In the genomic region with DNA sequence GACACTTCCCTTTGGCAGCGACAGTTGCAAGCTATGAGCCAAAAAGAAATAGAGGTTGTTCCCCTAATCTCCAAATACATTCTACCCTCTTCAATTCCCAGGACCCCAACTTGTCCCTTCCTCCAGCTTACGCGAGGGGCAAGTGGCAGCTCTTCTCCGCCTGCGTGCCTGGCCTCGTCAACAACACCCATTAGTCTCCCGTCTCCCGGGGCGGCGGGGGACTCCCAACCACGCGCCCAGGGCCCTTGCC, we compare ENCODE assay signal across 1 cellular context.
TF ChIP-seq lines count a peak whose summit lies in the region.

No MANE protein-coding gene starts in this region.

TF ChIP-seq in neural cell, 6 proteins besides CTCF, POLR2A, EP300 and RAD21 (continued from another document):
- TF ChIP-seq, protein P1, sequence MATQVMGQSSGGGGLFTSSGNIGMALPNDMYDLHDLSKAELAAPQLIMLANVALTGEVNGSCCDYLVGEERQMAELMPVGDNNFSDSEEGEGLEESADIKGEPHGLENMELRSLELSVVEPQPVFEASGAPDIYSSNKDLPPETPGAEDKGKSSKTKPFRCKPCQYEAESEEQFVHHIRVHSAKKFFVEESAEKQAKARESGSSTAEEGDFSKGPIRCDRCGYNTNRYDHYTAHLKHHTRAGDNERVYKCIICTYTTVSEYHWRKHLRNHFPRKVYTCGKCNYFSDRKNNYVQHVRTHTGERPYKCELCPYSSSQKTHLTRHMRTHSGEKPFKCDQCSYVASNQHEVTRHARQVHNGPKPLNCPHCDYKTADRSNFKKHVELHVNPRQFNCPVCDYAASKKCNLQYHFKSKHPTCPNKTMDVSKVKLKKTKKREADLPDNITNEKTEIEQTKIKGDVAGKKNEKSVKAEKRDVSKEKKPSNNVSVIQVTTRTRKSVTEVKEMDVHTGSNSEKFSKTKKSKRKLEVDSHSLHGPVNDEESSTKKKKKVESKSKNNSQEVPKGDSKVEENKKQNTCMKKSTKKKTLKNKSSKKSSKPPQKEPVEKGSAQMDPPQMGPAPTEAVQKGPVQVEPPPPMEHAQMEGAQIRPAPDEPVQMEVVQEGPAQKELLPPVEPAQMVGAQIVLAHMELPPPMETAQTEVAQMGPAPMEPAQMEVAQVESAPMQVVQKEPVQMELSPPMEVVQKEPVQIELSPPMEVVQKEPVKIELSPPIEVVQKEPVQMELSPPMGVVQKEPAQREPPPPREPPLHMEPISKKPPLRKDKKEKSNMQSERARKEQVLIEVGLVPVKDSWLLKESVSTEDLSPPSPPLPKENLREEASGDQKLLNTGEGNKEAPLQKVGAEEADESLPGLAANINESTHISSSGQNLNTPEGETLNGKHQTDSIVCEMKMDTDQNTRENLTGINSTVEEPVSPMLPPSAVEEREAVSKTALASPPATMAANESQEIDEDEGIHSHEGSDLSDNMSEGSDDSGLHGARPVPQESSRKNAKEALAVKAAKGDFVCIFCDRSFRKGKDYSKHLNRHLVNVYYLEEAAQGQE (IDR thresholded peaks at IDR 0.05; ENCODE audit: borderline replicate concordance), result no peak
- no peak for TF ChIP-seq EZH2 (IDR thresholded peaks at IDR 0.05; ENCODE audit: borderline replicate concordance, insufficient read depth, low read length, poor library complexity, severe bottlenecking)
- TF ChIP-seq MXI1 (conservative IDR thresholded peaks at IDR 0.05; ENCODE audit: poor library complexity, severe bottlenecking), result no peak
- no peak for TF ChIP-seq SMC3 (conservative IDR thresholded peaks at IDR 0.05; ENCODE audit: poor library complexity)
- no peak for TF ChIP-seq POLR2AphosphoS5 (IDR thresholded peaks at IDR 0.05)
